ENCODE assay signal across 22 cellular contexts in genomic region chr5:36613771-36614656, GRCh38. TPM values are rescaled to one million over a fixed set of nuclear protein-coding genes. Genes with fewer than 3 reads are reported as not detected.
DNase-seq lines count a peak whose midpoint lies in the region; ATAC-seq, FAIRE-seq and TF ChIP-seq lines count a peak whose summit lies in the region.
"Had no signal": no experiment of that assay in that cellular context is flagged by ENCODE, and none has a peak within 500 bp of the region (broad histone marks: within the 10 kb centered on the region; RNA-seq: fewer than 3 reads in every experiment).

No MANE protein-coding gene starts in this region.

- intact Hi-C loops in Caco-2 (cut with micrococcal nuclease; ENCODE audit: unreplicated experiment) (no loop called here), heart left ventricle (cut with DNase I) (loop anchor here in 5 of 10 donors (5.0 to 10.0 kb wide), 6 partner anchors 33 to 199 kb away; no protein-coding TSS in a partner anchor), pancreas (cut with DNase I) (no loop called here)

- CTCF ChIA-PET in Caco-2 (lab: Charles Lee): no interaction called here

- H3K4me1 Mint-ChIP-seq in Caco-2 (ENCODE audit: low read depth, unreplicated experiment): peaks cover 58% of the 10 kb centered on the region
- H3K4me1 Mint-ChIP-seq: activated CD4-positive, alpha-beta memory T cell treated with anti-CD3 and anti-CD28 coated beads, Interleukin-2, amount 10 ng/mL, durations not matched to agents 7 days and 5 days; activated naive CD4-positive, alpha-beta T cell treated with anti-CD3 and anti-CD28 coated beads, Interleukin-2, amount 50 U/mL, for 24 hours; T-cell had no signal

- H3K4me2 ChIP-seq in osteoblast (ENCODE audit: insufficient read depth, low read length): no peak overlapping the region

- TF ChIP-seq CTCF in Caco-2 (IDR thresholded peaks at IDR 0.05; ENCODE audit: insufficient read depth in 1 of 2, low read depth in 1 of 2, low read length in 1 of 2, severe bottlenecking in 1 of 2, unreplicated experiment in 1 of 2) (no peak), heart left ventricle (IDR thresholded peaks at IDR 0.05) (no peak), osteoblast (IDR thresholded peaks at IDR 0.05; ENCODE audit: extremely low read depth, low read depth, low read length) (no peak), pancreas (IDR thresholded peaks at IDR 0.05) (no peak)

- no peaks in the 10 kb centered on the region for H3K27me3 ChIP-seq in Caco-2 (replicated peaks; ENCODE audit: control insufficient read depth, insufficient read depth, low read length)
- no peaks in the 10 kb centered on the region for H3K27me3 ChIP-seq in heart left ventricle
- no peaks in the 10 kb centered on the region for H3K27me3 ChIP-seq in osteoblast (ENCODE audit: insufficient read depth, low read length)
- no peaks in the 10 kb centered on the region for H3K27me3 ChIP-seq in pancreas
- H3K27me3 ChIP-seq: neutrophil, uterus had no signal

- peaks cover 63% of the 10 kb centered on the region for H3K4me1 ChIP-seq in Caco-2
- peaks cover 0 to 49% (median 8%) of the 10 kb centered on the region in 12 donors for H3K4me1 ChIP-seq in heart left ventricle
- H3K4me1 ChIP-seq in osteoblast (ENCODE audit: insufficient read depth, low read length): peaks cover 21% of the 10 kb centered on the region
- no peaks in the 10 kb centered on the region for H3K4me1 ChIP-seq in pancreas
- H3K4me1 ChIP-seq: uterus had no signal

- no peak for FAIRE-seq in pancreas (lab: Jason Lieb, UNC)

- H3K4me3 ChIP-seq in Caco-2 (ENCODE audit: low read depth, low read length): no peak overlapping the region
- no peak overlapping the region for H3K4me3 ChIP-seq in heart left ventricle
- H3K4me3 ChIP-seq in osteoblast (ENCODE audit: insufficient read depth, low read length): no peak overlapping the region
- no peak overlapping the region for H3K4me3 ChIP-seq in pancreas
- H3K4me3 ChIP-seq: uterus had no signal

- H3K79me2 ChIP-seq in osteoblast (ENCODE audit: insufficient read depth, low read length): no peaks in the 10 kb centered on the region

- peak overlapping the region; percentile 31 for H2AFZ ChIP-seq in osteoblast (ENCODE audit: low read length)

- H3K9me3 Mint-ChIP-seq in Caco-2 (ENCODE audit: unreplicated experiment): no peaks in the 10 kb centered on the region
- H3K9me3 Mint-ChIP-seq: activated CD4-positive, alpha-beta memory T cell treated with anti-CD3 and anti-CD28 coated beads, Interleukin-2, amount 10 ng/mL, durations not matched to agents 7 days and 5 days; activated naive CD4-positive, alpha-beta T cell treated with anti-CD3 and anti-CD28 coated beads, Interleukin-2, amount 50 U/mL, for 24 hours; stimulated activated naive CD8-positive, alpha-beta T cell treated with anti-CD3 and anti-CD28 coated beads, Interleukin-15, Interleukin-2, amounts not matched to agents 100 ng/mL and 50 ng/mL, for 24 hours; T-cell had no signal

- no peaks in the 10 kb centered on the region for H4K20me1 ChIP-seq in osteoblast (ENCODE audit: insufficient read depth, low read length)

- 39 to 46% (median 45%) methylated on average over 7 of the region's 7 CpGs for WGBS in heart left ventricle, 4 donors
- WGBS in pancreas, 2 donors: 74 to 80% methylated on average over 7 of the region's 7 CpGs

- POLR2A ChIA-PET in Caco-2 (lab: Charles Lee): interaction anchor here (0.7 kb wide), 1 partner anchor 369 kb away, joined by 4 read pairs; no protein-coding TSS in a partner anchor

- TF ChIP-seq POLR2A in heart left ventricle (IDR thresholded peaks at IDR 0.05): no peak

- ATAC-seq in heart left ventricle (peak in 2 of 4 donors; percentile 1 to 5), pancreas (no peak)
- ATAC-seq: T-cell had no signal

- peaks cover 92% of the 10 kb centered on the region for H3K36me3 Mint-ChIP-seq in Caco-2 (ENCODE audit: insufficient read depth, unreplicated experiment)
- H3K36me3 Mint-ChIP-seq: activated naive CD4-positive, alpha-beta T cell treated with anti-CD3 and anti-CD28 coated beads, Interleukin-2, amount 50 U/mL, for 24 hours; T-cell had no signal

- BruUV-seq in Caco-2 (replicated peaks; lab: Mats Ljungman, UMichigan): no TSS peak

- H3K27ac ChIP-seq in heart left ventricle: peak overlapping the region in 9 of 12 donors; percentile 13 to 82 (median 72)
- H3K27ac ChIP-seq in osteoblast (ENCODE audit: low read depth, low read length): no peak overlapping the region
- no peak overlapping the region for H3K27ac ChIP-seq in pancreas
- H3K27ac ChIP-seq: neutrophil, uterus, VCaP had no signal

- no peaks in the 10 kb centered on the region for H3K9me3 ChIP-seq in Caco-2
- no peaks in the 10 kb centered on the region for H3K9me3 ChIP-seq in heart left ventricle
- no peaks in the 10 kb centered on the region for H3K9me3 ChIP-seq in osteoblast (ENCODE audit: low read depth, low read length)
- H3K9me3 ChIP-seq in pancreas: no peaks in the 10 kb centered on the region
- H3K9me3 ChIP-seq: neutrophil, uterus had no signal

- H3K27me3 Mint-ChIP-seq in Caco-2 (ENCODE audit: insufficient read depth, unreplicated experiment): no peaks in the 10 kb centered on the region

- H3K4me3 Mint-ChIP-seq in Caco-2 (ENCODE audit: unreplicated experiment): no peak overlapping the region
- H3K4me3 Mint-ChIP-seq: activated CD4-positive, alpha-beta memory T cell treated with anti-CD3 and anti-CD28 coated beads, Interleukin-2, amount 10 ng/mL, durations not matched to agents 7 days and 5 days; activated naive CD4-positive, alpha-beta T cell treated with anti-CD3 and anti-CD28 coated beads, Interleukin-2, amount 50 U/mL, for 24 hours; CD14-positive monocyte; stimulated activated naive CD8-positive, alpha-beta T cell treated with anti-CD3 and anti-CD28 coated beads, Interleukin-15, Interleukin-2, amounts not matched to agents 100 ng/mL and 50 ng/mL, for 24 hours; T-cell had no signal

- no peak for DNase-seq in Caco-2
- peak; percentile 36 for DNase-seq in SK-N-DZ (ENCODE audit: low spot score)
- DNase-seq in heart left ventricle: no peak
- DNase-seq in osteoblast (ENCODE audit: insufficient read length, low spot score, missing footprints): no peak
- DNase-seq in T1000 (lab: John Stamatoyannopoulos, UW): no peak
- DNase-seq in middle frontal gyrus (ENCODE audit: extremely low spot score, low spot score): no peak
- no peak for DNase-seq in ureter (ENCODE audit: low spot score)
- no peak for DNase-seq in pancreas
- DNase-seq: activated CD4-positive, alpha-beta memory T cell treated with anti-CD3 and anti-CD28 coated beads, Interleukin-2, amount 10 ng/mL, durations not matched to agents 7 days and 5 days; cortex of kidney; DMS 273 treated with DMSO at 0.1 percent for 48 hours; kidney glomerular epithelial cell; NCI-H2029 treated with DMSO at 0.1 percent for 48 hours; NCI-H510A; T-cell; uterus had no signal

- H3K27ac Mint-ChIP-seq in Caco-2 (ENCODE audit: unreplicated experiment): peak overlapping the region; percentile 88
- H3K27ac Mint-ChIP-seq: activated CD4-positive, alpha-beta memory T cell treated with anti-CD3 and anti-CD28 coated beads, Interleukin-2, amount 10 ng/mL, durations not matched to agents 7 days and 5 days; activated naive CD4-positive, alpha-beta T cell treated with anti-CD3 and anti-CD28 coated beads, Interleukin-2, amount 50 U/mL, for 24 hours; stimulated activated naive CD8-positive, alpha-beta T cell treated with anti-CD3 and anti-CD28 coated beads, Interleukin-15, Interleukin-2, amounts not matched to agents 100 ng/mL and 50 ng/mL, for 24 hours; T-cell had no signal

- H3K36me3 ChIP-seq in Caco-2 (ENCODE audit: control insufficient read depth, insufficient read depth, low read length) (no peaks in the 10 kb centered on the region; the same call in 1 of the 2 replicates), heart left ventricle (peaks cover 0 to 11% (median 0%) of the 10 kb centered on the region in 9 donors), osteoblast (ENCODE audit: insufficient read depth, low read length) (peaks cover 18% of the 10 kb centered on the region), pancreas (no peaks in the 10 kb centered on the region)
- H3K36me3 ChIP-seq: neutrophil, uterus had no signal

RNA-seq across cellular contexts. Expression of gene SLC1A3, which starts 7.6 kb away (rescaled TPM):
- total RNA-seq in Caco-2 (2022) (178 and 195 TPM in 2 replicates), heart left ventricle (100 to 1,000 TPM in 2 of 9 donors, 10 to 100 TPM in 7; 49.5 to 120 (median 66.1) TPM), osteoblast (45.2 and 76.9 TPM in 2 replicates), ureter (33.4 TPM), pancreas (10 to 100 TPM in 1 of 6 donors, 1 to 10 TPM in 4, under 1 TPM in 1; 0.87 to 21.0 (median 3.5) TPM)
- 0.79 and 1.1 TPM in 2 replicates for polyA plus RNA-seq in SK-N-DZ (2014; cell fraction: cytosol; rRNA removed)
- 1.7 and 4.1 TPM in 2 replicates for polyA plus RNA-seq in SK-N-DZ (2014; cell fraction: nucleus; rRNA removed)
- polyA plus RNA-seq in heart left ventricle (100 to 1,000 TPM in 1 of 2 donors, 10 to 100 TPM in 1; 56.2 to 153 TPM), pancreas (1 to 10 TPM; 1.2 to 1.6 TPM)
- total RNA-seq: activated CD4-positive, alpha-beta memory T cell treated with anti-CD3 and anti-CD28 coated beads, Interleukin-2, amount 10 ng/mL, durations not matched to agents 7 days and 5 days; endothelial cell of umbilical vein had no signal

Comparison
In these comparisons a context has a peak if more than half of its experiments do, and no peak if none do; other contexts are left out.
1. H3K27ac ChIP-seq: peak in heart left ventricle (9 of 12); none in osteoblast (single experiment) and pancreas (0 of 4).